In genomic region chr5:170502692-170503091, GRCh38 we compare ENCODE assay signal across 18 cellular contexts. TPM values are rescaled to one million over a fixed set of nuclear protein-coding genes. Genes with fewer than 3 reads are reported as not detected.
DNase-seq lines count a peak whose midpoint lies in the region; ATAC-seq and TF ChIP-seq lines count a peak whose summit lies in the region.
"Had no signal": no experiment of that assay in that cellular context is flagged by ENCODE, and none has a peak within 500 bp of the region (broad histone marks: within the 10 kb centered on the region; RNA-seq: fewer than 3 reads in every experiment).

No MANE protein-coding gene starts in this region.

- intact Hi-C loops in left ventricle myocardium superior (cut with micrococcal nuclease), result no loop called here

- H3K14ac ChIP-seq in H9 (ENCODE audit: insufficient read depth, low read length), result no peak overlapping the region

- no peak overlapping the region for H2BK12ac ChIP-seq in H9 (ENCODE audit: insufficient read length, low read depth, low read length)

- no peak overlapping the region for H2AK5ac ChIP-seq in H9 (ENCODE audit: insufficient read length, low read length)

- no peak overlapping the region for H2BK20ac ChIP-seq in H9 (ENCODE audit: low read depth, low read length, poor library complexity, severe bottlenecking)

- H3K4me1 ChIP-seq in H9 (ENCODE audit: insufficient read depth, low read length) (no peaks in the 10 kb centered on the region), neural progenitor cell (peaks cover 18% of the 10 kb centered on the region)
- H3K4me1 ChIP-seq in effector memory CD4-positive, alpha-beta T cell (ENCODE audit: control insufficient read depth, insufficient read depth, low read length, poor library complexity, severe bottlenecking), result no peaks in the 10 kb centered on the region

- no peak overlapping the region for H3K4me2 ChIP-seq in H9 (ENCODE audit: insufficient read depth, insufficient read length, low read length)
- no peak overlapping the region for H3K4me2 ChIP-seq in neural progenitor cell

- H3K79me1 ChIP-seq in H9 (ENCODE audit: insufficient read depth, low read depth, low read length, poor library complexity, severe bottlenecking), result no peaks in the 10 kb centered on the region

- no peak for DNase-seq in H9
- DNase-seq in left kidney (ENCODE audit: low read depth, low spot score), result peak; percentile 57
- DNase-seq in neural progenitor cell (ENCODE audit: low spot score), result peak; percentile 27
- no peak for DNase-seq in superior temporal gyrus (ENCODE audit: extremely low spot score)
- no peak for DNase-seq in left ventricle myocardium superior
- no peak for DNase-seq in effector memory CD4-positive, alpha-beta T cell
- DNase-seq in activated effector memory CD4-positive, alpha-beta T cell treated with anti-CD3 and anti-CD28 coated beads, Interleukin-2, amount 50 U/mL, for 16 hours, result no peak
- DNase-seq: 8988T; Calu3; CD8-positive, alpha-beta T cell; DMS79 treated with DMSO at 0.1 percent for 48 hours; GF-D8; HFFc6 had no signal

- H3K27ac ChIP-seq in H9 (ENCODE audit: insufficient read length, low read depth, low read length) (no peak overlapping the region), neural progenitor cell (no peak overlapping the region)
- no peak overlapping the region for H3K27ac ChIP-seq in effector memory CD4-positive, alpha-beta T cell (ENCODE audit: insufficient read depth, low read length, poor library complexity, severe bottlenecking)
- H3K27ac ChIP-seq: BLaER1 treated with 17β-estradiol and CSF1 and Interleukin-3, amounts not matched to agents 10 nM and 100 nM had no signal

- WGBS in H9 (ENCODE audit: extremely low coverage, insufficient read length, low lambda C conversion rate), result no CpG with 5 or more reads among the region's 4 CpGs

- H3K79me2 ChIP-seq in H9 (ENCODE audit: insufficient read depth, low read length) (no peaks in the 10 kb centered on the region), neural progenitor cell (ENCODE audit: low read depth) (no peaks in the 10 kb centered on the region)

- no peak overlapping the region for H3K23ac ChIP-seq in H9 (ENCODE audit: insufficient read length, low read depth, low read length)

- H3K36me3 ChIP-seq in neural progenitor cell, result no peaks in the 10 kb centered on the region
- no peaks in the 10 kb centered on the region for H3K36me3 ChIP-seq in effector memory CD4-positive, alpha-beta T cell (ENCODE audit: control insufficient read depth, insufficient read depth, low read length)
- H3K36me3 ChIP-seq: BLaER1 treated with 17β-estradiol and CSF1 and Interleukin-3, amounts not matched to agents 10 nM and 100 nM had no signal

- H3K4ac ChIP-seq in H9 (ENCODE audit: low read depth, low read length), result no peak overlapping the region

- H4K20me1 ChIP-seq in H9 (ENCODE audit: control insufficient read depth, insufficient read depth, insufficient read length) (no peaks in the 10 kb centered on the region), neural progenitor cell (ENCODE audit: low read depth) (no peaks in the 10 kb centered on the region)
- H4K20me1 ChIP-seq: BLaER1 treated with 17β-estradiol and CSF1 and Interleukin-3, amounts not matched to agents 10 nM and 100 nM had no signal

- no peaks in the 10 kb centered on the region for H3K23me2 ChIP-seq in H9 (ENCODE audit: insufficient read length, low read depth, low read length, poor library complexity, severe bottlenecking)

- H3K18ac ChIP-seq in H9 (ENCODE audit: insufficient read length, low read depth, low read length), result no peak overlapping the region

- H3K27me3 Mint-ChIP-seq in H9 (ENCODE audit: low read depth) (peaks cover 52% of the 10 kb centered on the region), brain (peaks cover 15% of the 10 kb centered on the region), neural progenitor cell (ENCODE audit: insufficient read depth, low read depth) (peaks cover 16% of the 10 kb centered on the region)

- H3K4me3 Mint-ChIP-seq in H9 (peak overlapping the region; percentile 25 to 71; a peak in 3 of 5 replicates), brain (peak overlapping the region; percentile 60 to 79 (median 76)), neural progenitor cell (peak overlapping the region; percentile 82)
- H3K4me3 Mint-ChIP-seq: CD8-positive, alpha-beta T cell; HFFc6 had no signal

- H2AFZ ChIP-seq in H9 (ENCODE audit: low read length), result no peak overlapping the region
- H2AFZ ChIP-seq in neural progenitor cell (replicated peaks), result no peak overlapping the region

- H3K27ac Mint-ChIP-seq in H9, result no peak overlapping the region
- peak overlapping the region in 4 of 5 experiments; percentile 19 to 83 (median 77) for H3K27ac Mint-ChIP-seq in brain
- peak overlapping the region; percentile 15 for H3K27ac Mint-ChIP-seq in neural progenitor cell
- H3K27ac Mint-ChIP-seq: CD8-positive, alpha-beta T cell; HFFc6 had no signal

- H3K9me3 Mint-ChIP-seq in H9 (no peaks in the 10 kb centered on the region; a peak in 1 of 5 replicates), brain (peaks cover 0 to 10% (median 0%) of the 10 kb centered on the region in 5 experiments), neural progenitor cell (no peaks in the 10 kb centered on the region)
- H3K9me3 Mint-ChIP-seq: CD8-positive, alpha-beta T cell; HFFc6 had no signal

- TF ChIP-seq CTCF in H9 (conservative IDR thresholded peaks at IDR 0.05), result no peak
- TF ChIP-seq CTCF in brain (conservative IDR thresholded peaks at IDR 0.05), result no peak
- no peak for TF ChIP-seq CTCF in neural progenitor cell (IDR thresholded peaks at IDR 0.05)

- peaks cover 9% of the 10 kb centered on the region for H3F3A ChIP-seq in neural progenitor cell (ENCODE audit: low read depth)

- no peak overlapping the region for H3K56ac ChIP-seq in H9 (ENCODE audit: insufficient read length, low read depth, low read length)

- H4K5ac ChIP-seq in H9 (ENCODE audit: insufficient read length, low read depth, low read length), result no peak overlapping the region

- no peak overlapping the region for H2BK120ac ChIP-seq in H9 (ENCODE audit: low read depth, low read length, poor library complexity, severe bottlenecking)

- H3K27me3 ChIP-seq in H9 (ENCODE audit: insufficient read depth, low read length) (peaks cover 13% of the 10 kb centered on the region; the same call in 1 of the 2 replicates), neural progenitor cell (peaks cover 35% of the 10 kb centered on the region)
- peaks cover 2% of the 10 kb centered on the region for H3K27me3 ChIP-seq in effector memory CD4-positive, alpha-beta T cell (replicated peaks; ENCODE audit: control insufficient read depth, insufficient read depth, low read length, poor library complexity, severe bottlenecking)

- H3K9ac ChIP-seq in H9 (ENCODE audit: extremely low read depth, insufficient read length, low read length), result no peak overlapping the region
- H3K9ac ChIP-seq in neural progenitor cell, result no peak overlapping the region
- H3K9ac ChIP-seq: BLaER1 treated with 17β-estradiol and CSF1 and Interleukin-3, amounts not matched to agents 10 nM and 100 nM had no signal

- H4K91ac ChIP-seq in H9 (ENCODE audit: insufficient read length, low read depth, low read length), result no peak overlapping the region

- H3T11ph ChIP-seq in H9 (ENCODE audit: low read length), result no peak overlapping the region

- H3K4me1 Mint-ChIP-seq in H9 (peaks cover 8 to 38% of the 10 kb centered on the region in 2 experiments), brain (peaks cover 76% of the 10 kb centered on the region), neural progenitor cell (peaks cover 40% of the 10 kb centered on the region)

- no peak overlapping the region for H3K4me3 ChIP-seq in neural progenitor cell
- no peak overlapping the region for H3K4me3 ChIP-seq in effector memory CD4-positive, alpha-beta T cell (ENCODE audit: insufficient read depth, low read depth, low read length, poor library complexity, severe bottlenecking)
- H3K4me3 ChIP-seq: BLaER1 treated with 17β-estradiol and CSF1 and Interleukin-3, amounts not matched to agents 10 nM and 100 nM had no signal

- H3K9me3 ChIP-seq in H9 (ENCODE audit: control insufficient read depth, low read depth, low read length), result no peaks in the 10 kb centered on the region
- H3K9me3 ChIP-seq in neural progenitor cell (ENCODE audit: low read depth), result no peaks in the 10 kb centered on the region
- H3K9me3 ChIP-seq in effector memory CD4-positive, alpha-beta T cell (ENCODE audit: control insufficient read depth, low read length), result no peaks in the 10 kb centered on the region
- H3K9me3 ChIP-seq: BLaER1 treated with 17β-estradiol and CSF1 and Interleukin-3, amounts not matched to agents 10 nM and 100 nM had no signal

- no peak overlapping the region for H4K8ac ChIP-seq in H9 (replicated peaks; ENCODE audit: insufficient read length, low read depth, low read length)

- no peak overlapping the region for H2BK5ac ChIP-seq in H9 (ENCODE audit: insufficient read length, low read length)

- ATAC-seq in left ventricle myocardium superior, result no peak
- ATAC-seq: CD8-positive, alpha-beta T cell; HCT116 had no signal

- H2BK15ac ChIP-seq in H9 (ENCODE audit: low read depth, low read length), result no peak overlapping the region

- H3K36me3 Mint-ChIP-seq in H9 (ENCODE audit: insufficient read depth in 1 of 3, low read depth in 3 of 3) (no peaks in the 10 kb centered on the region), brain (no peaks in the 10 kb centered on the region), neural progenitor cell (no peaks in the 10 kb centered on the region)
- H3K36me3 Mint-ChIP-seq: CD8-positive, alpha-beta T cell had no signal

RNA-seq across cellular contexts. Expression of gene KCNIP1, which starts 1.1 kb away (rescaled TPM):
- total RNA-seq in H9 (2021), result 0.24 and 0.63 TPM in 2 replicates
- 14.4 TPM for polyA plus RNA-seq in brain (ENCODE audit: insufficient read depth, low read depth, low replicate concordance)
- 2.4 and 2.8 TPM in 2 replicates for total RNA-seq in neural progenitor cell (ENCODE audit: low replicate concordance)
- total RNA-seq in left ventricle myocardium superior, result 0.20 TPM
- total RNA-seq: Calu3; CD8-positive, alpha-beta T cell; HFFc6; HT-29 had no signal
- polyA plus RNA-seq: AG04450 had no signal

Comparison
In these comparisons a context has a peak if more than half of its experiments do, and no peak if none do; other contexts are left out.
1. DNase-seq: peak in left kidney (single experiment) and neural progenitor cell (single experiment); none in H9 (single experiment), superior temporal gyrus (single experiment), left ventricle myocardium superior (single experiment), effector memory CD4-positive, alpha-beta T cell (0 of 3) and activated effector memory CD4-positive, alpha-beta T cell treated with anti-CD3 and anti-CD28 coated beads, Interleukin-2, amount 50 U/mL, for 16 hours (single experiment).
2. H3K27ac Mint-ChIP-seq: peak in brain (4 of 5) and neural progenitor cell (single experiment); none in H9 (0 of 3).
3. Peak in every context shown above with its lines, with median percentiles within 50 percentile points of each other: H3K4me3 Mint-ChIP-seq.